Comparison of ENCODE assay signal across 19 cellular contexts in the genomic region with DNA sequence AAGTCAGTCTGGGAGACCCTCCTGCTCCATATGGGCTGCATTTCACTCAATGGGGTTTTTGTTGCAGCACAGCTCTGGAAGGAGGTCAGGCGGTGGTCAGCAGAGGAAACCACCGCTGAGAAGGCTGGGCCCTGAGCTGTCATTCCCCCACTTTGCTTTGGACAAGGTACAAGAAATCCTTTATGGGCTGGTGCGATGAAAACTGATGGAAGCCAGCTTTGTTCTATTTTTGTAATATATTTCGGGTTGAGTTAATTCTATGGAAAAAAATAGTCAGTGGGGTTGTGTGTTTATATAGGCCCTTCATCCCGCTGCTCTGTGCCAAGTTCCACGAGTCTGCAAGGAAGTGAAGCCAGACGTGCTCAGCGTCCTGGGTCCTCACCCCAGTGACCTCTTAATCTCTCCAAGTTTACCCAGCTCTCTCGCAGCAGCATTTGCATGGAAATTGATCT.
DNase-seq lines count a peak whose midpoint lies in the region; ATAC-seq and TF ChIP-seq lines count a peak whose summit lies in the region.
"Had no signal": no experiment of that assay in that cellular context is flagged by ENCODE, and none has a peak within 500 bp of the region (broad histone marks: within the 10 kb centered on the region; RNA-seq: fewer than 3 reads in every experiment).

No MANE protein-coding gene starts in this region.

- TF ChIP-seq CTCF in cardiac muscle cell (IDR thresholded peaks at IDR 0.05; ENCODE audit: low read depth, low read length) (no peak), astrocyte of the spinal cord (IDR thresholded peaks at IDR 0.05; ENCODE audit: low read depth, low read length) (no peak), thoracic aorta (IDR thresholded peaks at IDR 0.05) (no peak), MM.1S (IDR thresholded peaks at IDR 0.05; ENCODE audit: low read length) (no peak)

- H3K4me1 ChIP-seq in cardiac muscle cell (ENCODE audit: low read depth) (peaks cover 11% of the 10 kb centered on the region), iPS-20b (ENCODE audit: insufficient read depth, low read length) (peaks cover 15% of the 10 kb centered on the region; the same call in 1 of the 2 replicates), thoracic aorta (ENCODE audit: control insufficient read depth in 1 of 2, low read depth in 2 of 2) (peaks cover 6 to 25% of the 10 kb centered on the region in 2 donors), MM.1S (ENCODE audit: low read length) (no peaks in the 10 kb centered on the region)

- H3K4me3 ChIP-seq in cardiac muscle cell (no peak overlapping the region), astrocyte of the spinal cord (ENCODE audit: low read depth, low read length) (no peak overlapping the region), iPS-20b (ENCODE audit: low read length) (peak overlapping the region; percentile 41; the same call in 1 of the 2 replicates), thoracic aorta (peak overlapping the region; percentile 36), MM.1S (ENCODE audit: low read length) (no peak overlapping the region)

- ATAC-seq in Right ventricle myocardium superior (ENCODE audit: poor library complexity) (no peak), thoracic aorta (ENCODE audit: insufficient number of reproducible peaks, low FRiP score, low read depth) (no peak)
- ATAC-seq: foreskin keratinocyte; naive thymus-derived CD8-positive, alpha-beta T cell had no signal

- DNase-seq in cardiac muscle cell (ENCODE audit: low read depth in 1 of 2, low spot score in 1 of 2) (peak; percentile 49 to 54), Right ventricle myocardium superior (no peak), astrocyte of the spinal cord (ENCODE audit: low read depth, low spot score) (peak; percentile 21), thoracic aorta (ENCODE audit: low spot score) (no peak), MM.1S (no peak), NOMO-1 treated with DMSO at 0.1 percent for 48 hours (lab: John Stamatoyannopoulos, UW; ENCODE audit: unreplicated experiment) (no peak), posterior cingulate gyrus (no peak)
- DNase-seq: ACHN; activated CD8-positive, alpha-beta memory T cell treated with anti-CD3 and anti-CD28 coated beads, Interleukin-2, amount 50 U/mL, for 4 hours; activated naive CD8-positive, alpha-beta T cell treated with anti-CD3 and anti-CD28 coated beads, Interleukin-2, amount 10 ng/mL, durations not matched to agents 7 days and 5 days; Calu3; foreskin keratinocyte; kidney glomerular epithelial cell; naive thymus-derived CD8-positive, alpha-beta T cell; NCI-H510A treated with DMSO at 0.1 percent for 48 hours; stimulated activated CD4-positive, alpha-beta T cell treated with anti-CD3 and anti-CD28 coated beads, Interleukin-15, amount 100 ng/mL, for 24 hours; stimulated activated CD8-positive, alpha-beta memory T cell treated with anti-CD3 and anti-CD28 coated beads, Interleukin-4, amount 100 ng/mL, for 48 hours had no signal

- no peaks in the 10 kb centered on the region for H3F3A ChIP-seq in MM.1S (ENCODE audit: insufficient read depth, low read length)

- in situ Hi-C loops in astrocyte of the spinal cord (cut with HindIII; ENCODE audit: low sequenced_read_pairs), result no loop called here

- H3K27me3 ChIP-seq in cardiac muscle cell (no peaks in the 10 kb centered on the region), iPS-20b (ENCODE audit: insufficient read depth, low read length) (no peaks in the 10 kb centered on the region), thoracic aorta (replicated peaks; ENCODE audit: insufficient read depth) (no peaks in the 10 kb centered on the region), MM.1S (replicated peaks; ENCODE audit: insufficient read depth, low read length) (no peaks in the 10 kb centered on the region)
- H3K27me3 ChIP-seq: foreskin keratinocyte had no signal

- H3K9ac ChIP-seq in iPS-20b (ENCODE audit: low read depth, low read length) (no peak overlapping the region), MM.1S (ENCODE audit: low read length) (no peak overlapping the region)

- H3K9me2 ChIP-seq in MM.1S (replicated peaks; ENCODE audit: insufficient read depth, low read length), result no peaks in the 10 kb centered on the region

- H3K27ac ChIP-seq in cardiac muscle cell (peak overlapping the region; percentile 55), iPS-20b (ENCODE audit: low read length) (no peak overlapping the region), thoracic aorta (no peak overlapping the region), MM.1S (ENCODE audit: low read length) (no peak overlapping the region)
- H3K27ac ChIP-seq: foreskin keratinocyte, RWPE1 had no signal

- H3K79me2 ChIP-seq in MM.1S (ENCODE audit: low read length), result no peaks in the 10 kb centered on the region

- H3K9me3 ChIP-seq in cardiac muscle cell (ENCODE audit: low read depth), result no peaks in the 10 kb centered on the region
- no peaks in the 10 kb centered on the region for H3K9me3 ChIP-seq in iPS-20b (ENCODE audit: insufficient read depth, low read depth, low read length)
- H3K9me3 ChIP-seq in thoracic aorta, result no peaks in the 10 kb centered on the region
- no peaks in the 10 kb centered on the region for H3K9me3 ChIP-seq in MM.1S (replicated peaks; ENCODE audit: insufficient read depth, low read length)

- H3K4me2 ChIP-seq in MM.1S (ENCODE audit: low read depth, low read length), result no peak overlapping the region

- H3K36me3 ChIP-seq in cardiac muscle cell (no peaks in the 10 kb centered on the region), iPS-20b (ENCODE audit: insufficient read depth, low read depth, low read length) (no peaks in the 10 kb centered on the region), thoracic aorta (no peaks in the 10 kb centered on the region), MM.1S (replicated peaks; ENCODE audit: insufficient read depth, low read length) (no peaks in the 10 kb centered on the region)

- H2AFZ ChIP-seq in MM.1S (ENCODE audit: low read length), result no peak overlapping the region

- intact Hi-C loops in Right ventricle myocardium superior (cut with DNase I), result no loop called here
- intact Hi-C loops in posterior cingulate gyrus (cut with DNase I), result no loop called here

- H4K20me1 ChIP-seq in MM.1S (ENCODE audit: insufficient read depth, low read length), result no peaks in the 10 kb centered on the region

Comparison
In these comparisons a context has a peak if more than half of its experiments do, and no peak if none do; other contexts are left out.
1. DNase-seq: peak in cardiac muscle cell (2 of 2) and astrocyte of the spinal cord (single experiment); none in Right ventricle myocardium superior (single experiment), thoracic aorta (single experiment), MM.1S (single experiment), NOMO-1 treated with DMSO at 0.1 percent for 48 hours (single experiment) and posterior cingulate gyrus (0 of 10).
2. H3K4me3 ChIP-seq: peak in iPS-20b (single experiment) and thoracic aorta (single experiment); none in cardiac muscle cell (single experiment), astrocyte of the spinal cord (single experiment) and MM.1S (single experiment).